29 cellular contexts compared by ENCODE assay signal in the genomic region with DNA sequence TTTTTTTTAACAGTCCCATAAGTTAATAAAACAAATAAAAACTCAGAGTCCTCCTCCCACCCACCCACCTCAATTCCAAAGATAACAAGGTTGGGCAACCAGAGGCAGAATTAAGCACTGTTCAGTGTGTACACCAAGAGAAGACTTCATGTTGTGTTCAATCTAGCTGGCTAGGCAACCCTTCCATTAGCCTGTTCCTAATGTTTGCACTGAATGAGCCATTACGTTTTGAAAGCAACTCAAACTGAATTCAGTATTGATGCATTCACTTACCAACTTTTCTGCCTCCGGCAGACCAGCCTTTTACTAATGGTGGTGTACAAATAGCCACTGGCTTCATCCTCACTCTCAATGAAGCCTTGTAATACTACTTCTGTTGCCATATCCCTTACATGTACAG. TPM values are rescaled to one million over a fixed set of nuclear protein-coding genes. Genes with fewer than 3 reads are reported as not detected.
A peak's percentile ranks its signal among the peaks of the same experiment; 100 is the strongest.
DNase-seq lines count a peak whose midpoint lies in the region; ATAC-seq and TF ChIP-seq lines count a peak whose summit lies in the region.
"Had no signal": no experiment of that assay in that cellular context is flagged by ENCODE, and none has a peak within 500 bp of the region (broad histone marks: within the 10 kb centered on the region; RNA-seq: fewer than 3 reads in every experiment).

No MANE protein-coding gene starts in this region.

- H3K9ac ChIP-seq in endocrine pancreas (ENCODE audit: control insufficient read depth, insufficient read depth, low read length) (no peak overlapping the region), neural cell (ENCODE audit: low read length) (no peak overlapping the region)
- H3K9ac ChIP-seq: GM23248 had no signal

- no peak overlapping the region for H3K4me2 ChIP-seq in neural cell (ENCODE audit: low read length)
- H3K4me2 ChIP-seq: hepatocyte had no signal

- H3K27ac Mint-ChIP-seq in stimulated activated naive CD8-positive, alpha-beta T cell treated with anti-CD3 and anti-CD28 coated beads, Interleukin-15, amount 100 ng/mL, for 72 hours: no peak overlapping the region
- H3K27ac Mint-ChIP-seq: activated CD4-positive, alpha-beta T cell treated with anti-CD3 and anti-CD28 coated beads, Interleukin-2, amount 10 ng/mL, durations not matched to agents 24 days and 14 days; nephron progenitor cell; T-cell; WTC11 had no signal

- no peaks in the 10 kb centered on the region for H3F3A ChIP-seq in neural cell (ENCODE audit: insufficient read depth, low read length, poor library complexity, severe bottlenecking)

- no peaks in the 10 kb centered on the region for H3K9me3 ChIP-seq in endocrine pancreas (ENCODE audit: control insufficient read depth, low read length)
- H3K9me3 ChIP-seq in neural cell (ENCODE audit: low read length): no peaks in the 10 kb centered on the region
- H3K9me3 ChIP-seq: ascending aorta, gastroesophageal sphincter, ovary, right atrium auricular region, testis had no signal

- DNase-seq in NCI-H1417 (lab: John Stamatoyannopoulos, UW): peak in 2 of 3 experiments; percentile 33 to 76
- DNase-seq in NCI-H1417 treated with DMSO at 0.1 percent for 48 hours (lab: John Stamatoyannopoulos, UW): no peak
- DNase-seq in NCI-H2081 (lab: John Stamatoyannopoulos, UW): peak; percentile 80 to 95
- DNase-seq in stimulated activated naive CD8-positive, alpha-beta T cell treated with anti-CD3 and anti-CD28 coated beads, Interleukin-15, amount 100 ng/mL, for 72 hours: no peak
- DNase-seq in T1000 (lab: John Stamatoyannopoulos, UW): no peak
- DNase-seq: 8988T; activated CD4-positive, alpha-beta T cell treated with anti-CD3 and anti-CD28 coated beads, Interleukin-2, amount 10 ng/mL, durations not matched to agents 24 days and 14 days; activated T-cell treated with anti-CD3 and anti-CD28 coated beads, Interleukin-2, amount 50 U/mL, for 48 hours; GM23248; KG1; left cardiac atrium; MM.1S; NCI-H187; NCI-H446 treated with DMSO at 0.1 percent for 48 hours; nephron progenitor cell; ovary; stimulated activated CD4-positive, alpha-beta T cell treated with anti-CD3 and anti-CD28 coated beads, Interleukin-1b, Interleukin-23, amount 100 ng/mL, for 48 hours; stimulated activated naive CD8-positive, alpha-beta T cell treated with anti-CD3 and anti-CD28 coated beads, Interleukin-15, Interleukin-2, amounts not matched to agents 100 U/mL and 50 U/mL, for 24 hours; T-cell; testis had no signal

- no peaks in the 10 kb centered on the region for H3K9me3 Mint-ChIP-seq in stimulated activated naive CD8-positive, alpha-beta T cell treated with anti-CD3 and anti-CD28 coated beads, Interleukin-15, amount 100 ng/mL, for 72 hours
- H3K9me3 Mint-ChIP-seq: activated CD4-positive, alpha-beta T cell treated with anti-CD3 and anti-CD28 coated beads, Interleukin-2, amount 10 ng/mL, durations not matched to agents 24 days and 14 days; nephron progenitor cell; T-cell; WTC11 had no signal

- H3K27ac ChIP-seq in neural cell (ENCODE audit: low read length): no peak overlapping the region
- H3K27ac ChIP-seq: ascending aorta, C4-2B, gastroesophageal sphincter, GM23248, hepatocyte, ovary, right atrium auricular region, testis had no signal

- no peaks in the 10 kb centered on the region for H3K9me2 ChIP-seq in neural cell (ENCODE audit: insufficient read depth, low read length)

- TF ChIP-seq EP300 in neural cell (conservative IDR thresholded peaks at IDR 0.05; ENCODE audit: poor library complexity, severe bottlenecking): no peak

- no peak overlapping the region for H3K4me3 Mint-ChIP-seq in stimulated activated naive CD8-positive, alpha-beta T cell treated with anti-CD3 and anti-CD28 coated beads, Interleukin-15, amount 100 ng/mL, for 72 hours
- H3K4me3 Mint-ChIP-seq: activated CD4-positive, alpha-beta T cell treated with anti-CD3 and anti-CD28 coated beads, Interleukin-2, amount 10 ng/mL, durations not matched to agents 24 days and 14 days; nephron progenitor cell; T-cell; WTC11 had no signal

- H3K36me3 ChIP-seq in endocrine pancreas (ENCODE audit: control insufficient read depth, insufficient read depth, low read length) (no peaks in the 10 kb centered on the region), neural cell (ENCODE audit: insufficient read depth, low read length) (no peaks in the 10 kb centered on the region)
- H3K36me3 ChIP-seq: ascending aorta, ovary, right atrium auricular region had no signal

- peaks cover 83% of the 10 kb centered on the region for H3K79me2 ChIP-seq in neural cell (replicated peaks; ENCODE audit: insufficient read depth, low read length)
- H3K79me2 ChIP-seq: hepatocyte had no signal

- no peak for ATAC-seq in GM19397 (IDR thresholded peaks at IDR 0.05; ENCODE audit: unreplicated experiment)
- no peak for ATAC-seq in stimulated activated naive CD8-positive, alpha-beta T cell treated with anti-CD3 and anti-CD28 coated beads, Interleukin-15, amount 100 ng/mL, for 72 hours
- ATAC-seq: gastroesophageal sphincter; left cardiac atrium; stimulated activated naive CD8-positive, alpha-beta T cell treated with anti-CD3 and anti-CD28 coated beads, Interleukin-15, Interleukin-2, amounts not matched to agents 100 U/mL and 50 U/mL, for 24 hours; T-cell; WTC11 had no signal

- H3K27me3 Mint-ChIP-seq in stimulated activated naive CD8-positive, alpha-beta T cell treated with anti-CD3 and anti-CD28 coated beads, Interleukin-15, amount 100 ng/mL, for 72 hours: no peaks in the 10 kb centered on the region
- H3K27me3 Mint-ChIP-seq: activated CD4-positive, alpha-beta T cell treated with anti-CD3 and anti-CD28 coated beads, Interleukin-2, amount 10 ng/mL, durations not matched to agents 24 days and 14 days; T-cell had no signal

- no peak overlapping the region for H2AFZ ChIP-seq in neural cell (ENCODE audit: low read depth, low read length)
- H2AFZ ChIP-seq: GM23248, hepatocyte had no signal

- H4K20me1 ChIP-seq in neural cell (ENCODE audit: insufficient read depth): no peaks in the 10 kb centered on the region

- no peak for TF ChIP-seq CTCF in neural cell (IDR thresholded peaks at IDR 0.05; ENCODE audit: poor library complexity, severe bottlenecking)

- no peaks in the 10 kb centered on the region for H3K4me1 Mint-ChIP-seq in stimulated activated naive CD8-positive, alpha-beta T cell treated with anti-CD3 and anti-CD28 coated beads, Interleukin-15, amount 100 ng/mL, for 72 hours
- H3K4me1 Mint-ChIP-seq: nephron progenitor cell had no signal

- H3K4me1 ChIP-seq in endocrine pancreas (ENCODE audit: control insufficient read depth, insufficient read depth, low read length): peaks cover 30% of the 10 kb centered on the region
- H3K4me1 ChIP-seq: ascending aorta, testis had no signal

- H3K27me3 ChIP-seq in endocrine pancreas (ENCODE audit: control insufficient read depth, insufficient read depth, low read length) (no peaks in the 10 kb centered on the region), neural cell (ENCODE audit: insufficient read depth, low read depth, low read length) (no peaks in the 10 kb centered on the region)
- H3K27me3 ChIP-seq: ascending aorta, gastroesophageal sphincter, hepatocyte, ovary, right atrium auricular region, testis had no signal

- peak overlapping the region; percentile 70 for H3K4me3 ChIP-seq in endocrine pancreas (ENCODE audit: control insufficient read depth, insufficient read depth, low read length)
- no peak overlapping the region for H3K4me3 ChIP-seq in neural cell (ENCODE audit: low read length)
- H3K4me3 ChIP-seq: ascending aorta, gastroesophageal sphincter, GM23248, hepatocyte, ovary, right atrium auricular region, testis had no signal

- no peak for TF ChIP-seq RAD21 in neural cell (conservative IDR thresholded peaks at IDR 0.05)

TF ChIP-seq in neural cell, 6 proteins besides CTCF, POLR2A, EP300 and RAD21:
- peak; percentile 73 for TF ChIP-seq POLR2AphosphoS5 (IDR thresholded peaks at IDR 0.05)
- TF ChIP-seq, protein P1, sequence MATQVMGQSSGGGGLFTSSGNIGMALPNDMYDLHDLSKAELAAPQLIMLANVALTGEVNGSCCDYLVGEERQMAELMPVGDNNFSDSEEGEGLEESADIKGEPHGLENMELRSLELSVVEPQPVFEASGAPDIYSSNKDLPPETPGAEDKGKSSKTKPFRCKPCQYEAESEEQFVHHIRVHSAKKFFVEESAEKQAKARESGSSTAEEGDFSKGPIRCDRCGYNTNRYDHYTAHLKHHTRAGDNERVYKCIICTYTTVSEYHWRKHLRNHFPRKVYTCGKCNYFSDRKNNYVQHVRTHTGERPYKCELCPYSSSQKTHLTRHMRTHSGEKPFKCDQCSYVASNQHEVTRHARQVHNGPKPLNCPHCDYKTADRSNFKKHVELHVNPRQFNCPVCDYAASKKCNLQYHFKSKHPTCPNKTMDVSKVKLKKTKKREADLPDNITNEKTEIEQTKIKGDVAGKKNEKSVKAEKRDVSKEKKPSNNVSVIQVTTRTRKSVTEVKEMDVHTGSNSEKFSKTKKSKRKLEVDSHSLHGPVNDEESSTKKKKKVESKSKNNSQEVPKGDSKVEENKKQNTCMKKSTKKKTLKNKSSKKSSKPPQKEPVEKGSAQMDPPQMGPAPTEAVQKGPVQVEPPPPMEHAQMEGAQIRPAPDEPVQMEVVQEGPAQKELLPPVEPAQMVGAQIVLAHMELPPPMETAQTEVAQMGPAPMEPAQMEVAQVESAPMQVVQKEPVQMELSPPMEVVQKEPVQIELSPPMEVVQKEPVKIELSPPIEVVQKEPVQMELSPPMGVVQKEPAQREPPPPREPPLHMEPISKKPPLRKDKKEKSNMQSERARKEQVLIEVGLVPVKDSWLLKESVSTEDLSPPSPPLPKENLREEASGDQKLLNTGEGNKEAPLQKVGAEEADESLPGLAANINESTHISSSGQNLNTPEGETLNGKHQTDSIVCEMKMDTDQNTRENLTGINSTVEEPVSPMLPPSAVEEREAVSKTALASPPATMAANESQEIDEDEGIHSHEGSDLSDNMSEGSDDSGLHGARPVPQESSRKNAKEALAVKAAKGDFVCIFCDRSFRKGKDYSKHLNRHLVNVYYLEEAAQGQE (IDR thresholded peaks at IDR 0.05; ENCODE audit: borderline replicate concordance): no peak

RNA-seq across cellular contexts. Expression of a gene that starts 47.5 kb away (rescaled TPM):
- 398 and 402 TPM in 2 replicates for polyA plus RNA-seq in neural cell
- polyA minus RNA-seq in neural cell: 607 and 710 TPM in 2 replicates

Comparison
In these comparisons a context has a peak if more than half of its experiments do, and no peak if none do; other contexts are left out.
1. DNase-seq: peak in NCI-H1417 (2 of 3) and NCI-H2081 (2 of 2); none in NCI-H1417 treated with DMSO at 0.1 percent for 48 hours (single experiment), stimulated activated naive CD8-positive, alpha-beta T cell treated with anti-CD3 and anti-CD28 coated beads, Interleukin-15, amount 100 ng/mL, for 72 hours (0 of 2) and T1000 (single experiment).